ENCODE assay signal across 26 cellular contexts in genomic region chr9:20630241-20630943, GRCh38.
"Had no signal": no experiment of that assay in that cellular context is flagged by ENCODE, and none has a peak within 500 bp of the region (broad histone marks: within the 10 kb centered on the region; RNA-seq: fewer than 3 reads in every experiment).

No MANE protein-coding gene starts in this region.

- H3K9ac ChIP-seq: parathyroid adenoma had no signal

- H3K36me3 ChIP-seq: cardiac muscle cell, colonic mucosa, heart right ventricle, left lung, lower lobe of right lung, transverse colon had no signal

- H3K9me3 ChIP-seq: colonic mucosa, heart right ventricle, left lung, lower lobe of right lung, psoas muscle, transverse colon had no signal

- H3K79me2 ChIP-seq: parathyroid adenoma had no signal

- H3K4me3 ChIP-seq: cardiac muscle cell, colonic mucosa, heart right ventricle, left lung, lower lobe of right lung, psoas muscle, transverse colon had no signal

- H3K4me1 ChIP-seq: colonic mucosa, foreskin keratinocyte, heart right ventricle, left lung, lower lobe of right lung, parathyroid adenoma, psoas muscle, transverse colon had no signal

- ATAC-seq: effector memory CD8-positive, alpha-beta T cell; foreskin keratinocyte; heart right ventricle; left lung; lower lobe of right lung; naive thymus-derived CD8-positive, alpha-beta T cell; psoas muscle had no signal

- H2AFZ ChIP-seq: parathyroid adenoma had no signal

- H3K27me3 ChIP-seq: cardiac muscle cell, colonic mucosa, heart right ventricle, left lung, transverse colon had no signal

- DNase-seq: activated CD4-positive, alpha-beta memory T cell treated with anti-CD3 and anti-CD28 coated beads for 36 hours; activated CD4-positive, alpha-beta T cell treated with anti-CD3 and anti-CD28 coated beads, Interleukin-2, amount 10 ng/mL, durations not matched to agents 24 days and 14 days; activated CD4-positive, CD25-positive, alpha-beta regulatory T cell treated with anti-CD3 and anti-CD28 coated beads, Interleukin-2, amount 50 U/mL, for 72 hours; activated CD8-positive, alpha-beta memory T cell treated with anti-CD3 and anti-CD28 coated beads, Interleukin-2, amount 50 U/mL, for 4 hours; activated gamma-delta T cell; activated naive CD4-positive, alpha-beta T cell treated with anti-CD3 and anti-CD28 coated beads, Interleukin-2, amount 10 ng/mL, durations not matched to agents 7 days and 5 days; activated T-cell treated with anti-CD3 and anti-CD28 coated beads, Interleukin-2, amount 50 U/mL, for 24 hours; anterior cingulate cortex; cerebellar nuclear complex; colonic mucosa; effector memory CD8-positive, alpha-beta T cell; erythroblast; foreskin keratinocyte; heart right ventricle; left lung; lower lobe of right lung; mesenchymal stem cell; naive thymus-derived CD8-positive, alpha-beta T cell; nucleus accumbens; psoas muscle; stimulated activated CD4-positive, alpha-beta T cell treated with anti-CD3 and anti-CD28 coated beads, Interleukin-15, amount 100 ng/mL, for 24 hours; stimulated activated naive CD4-positive, alpha-beta T cell; T-helper 2 cell; transverse colon had no signal

- H3K27ac ChIP-seq: cardiac muscle cell, colonic mucosa, foreskin keratinocyte, heart right ventricle, left lung, lower lobe of right lung, parathyroid adenoma, psoas muscle, transverse colon had no signal
